2 cellular contexts compared by ENCODE assay signal in genomic region chr2:95087379-95087778, GRCh38.
TF ChIP-seq lines count a peak whose summit lies in the region.

No MANE protein-coding gene starts in this region.

TF ChIP-seq in GM23338, 12 proteins besides CTCF, POLR2A, EP300 and RAD21 (continued from another document):
- TF ChIP-seq ZNF462 (CRISPR knock-in tag; IDR thresholded peaks at IDR 0.05): no peak
- TF ChIP-seq ZNF114 (CRISPR knock-in tag; IDR thresholded peaks at IDR 0.05): no peak
- TF ChIP-seq ZNF331 (CRISPR knock-in tag; IDR thresholded peaks at IDR 0.05; ENCODE audit: low read depth): no peak
- TF ChIP-seq STAT1 (IDR thresholded peaks at IDR 0.05; ENCODE audit: unreplicated experiment): no peak
- TF ChIP-seq ETS1 (IDR thresholded peaks at IDR 0.05): no peak

TF ChIP-seq in WTC11, 78 proteins besides CTCF, POLR2A, EP300 and RAD21 (continued from another document):
- TF ChIP-seq SMAD4 (CRISPR knock-in tag; IDR thresholded peaks at IDR 0.05) (no peak), ZNF671 (CRISPR knock-in tag; IDR thresholded peaks at IDR 0.05) (no peak), RELA (CRISPR knock-in tag; IDR thresholded peaks at IDR 0.05; ENCODE audit: borderline replicate concordance) (no peak), FOXJ3 (CRISPR knock-in tag; IDR thresholded peaks at IDR 0.05; ENCODE audit: borderline replicate concordance) (no peak), ZNF232 (CRISPR knock-in tag; IDR thresholded peaks at IDR 0.05) (no peak)
